Comparison of ENCODE assay signal across 9 cellular contexts in genomic region chr2:74379851-74380789, GRCh38. TPM values are rescaled to one million over a fixed set of nuclear protein-coding genes. Genes with fewer than 3 reads are reported as not detected.
A peak's percentile ranks its signal among the peaks of the same experiment; 100 is the strongest.
DNase-seq lines count a peak whose midpoint lies in the region; ATAC-seq and TF ChIP-seq lines count a peak whose summit lies in the region.
"Had no signal": no experiment of that assay in that cellular context is flagged by ENCODE, and none has a peak within 500 bp of the region (broad histone marks: within the 10 kb centered on the region; RNA-seq: fewer than 3 reads in every experiment).

Gene DCTN1, minus strand, starts transcription at chr2:74380311. Its CDS starts 274 bp downstream, at chr2:74380037.

- DNase-seq in AG04450 (ENCODE audit: low read depth, low spot score) (peak; percentile 45), RWPE2 (ENCODE audit: low spot score) (no peak), iPS-NIHi7 (ENCODE audit: extremely low spot score) (peak; percentile 72), retinal pigment epithelial cell (ENCODE audit: low read depth) (no peak), T1000 (lab: John Stamatoyannopoulos, UW) (no peak)
- DNase-seq in central memory CD8-positive, alpha-beta T cell (ENCODE audit: low spot score in 2 of 2) = no peak

- peaks cover 16% of the 10 kb centered on the region for H3K36me3 Mint-ChIP-seq in central memory CD8-positive, alpha-beta T cell (ENCODE audit: insufficient read depth)

- H3K4me1 ChIP-seq in RWPE2 (ENCODE audit: insufficient read depth, poor library complexity, severe bottlenecking) = peaks cover 6% of the 10 kb centered on the region
- H3K4me1 ChIP-seq: HAP-1 had no signal

- peaks cover 34% of the 10 kb centered on the region for H3K36me3 ChIP-seq in RWPE2 (ENCODE audit: low read depth)

- ATAC-seq in GM18870 (IDR thresholded peaks at IDR 0.05; ENCODE audit: unreplicated experiment) = peak; percentile 57
- ATAC-seq in RWPE2 (ENCODE audit: low read depth) = peak; percentile 89
- no peak for ATAC-seq in central memory CD8-positive, alpha-beta T cell (replicated peaks; ENCODE audit: extremely low read depth, poor library complexity, severe bottlenecking)
- no peak for ATAC-seq in HG03108 (IDR thresholded peaks at IDR 0.05; ENCODE audit: unreplicated experiment)

- H3K27me3 Mint-ChIP-seq in central memory CD8-positive, alpha-beta T cell = no peaks in the 10 kb centered on the region

- H3K4me3 ChIP-seq in AG04450 (ENCODE audit: low read depth, low read length) = peak within 1 kb of the TSS; percentile 72
- no peak within 1 kb of the TSS for H3K4me3 ChIP-seq in RWPE2 (ENCODE audit: severe bottlenecking)
- H3K4me3 ChIP-seq in retinal pigment epithelial cell (ENCODE audit: low read length) = peak within 1 kb of the TSS; percentile 38
- H3K4me3 ChIP-seq: HAP-1 had no signal

- no peaks in the 10 kb centered on the region for H3K9me3 ChIP-seq in AG04450 (ENCODE audit: control insufficient read depth, insufficient read depth, low read length)
- H3K9me3 ChIP-seq in RWPE2 (ENCODE audit: severe bottlenecking) = no peaks in the 10 kb centered on the region
- H3K9me3 ChIP-seq: HAP-1 had no signal

- H3K9me3 Mint-ChIP-seq in central memory CD8-positive, alpha-beta T cell = no peaks in the 10 kb centered on the region

- H3K4me1 Mint-ChIP-seq in central memory CD8-positive, alpha-beta T cell = peaks cover 55% of the 10 kb centered on the region

- POLR2A ChIA-PET in AG04450 (lab: Yijun Ruan, JAX) = interaction anchor here (0.6 to 2.2 kb wide), 2 partner anchors 11 to 31 kb away, joined by 6 to 7 read pairs; no protein-coding TSS in a partner anchor

- CTCF ChIA-PET in AG04450 (lab: Charles Lee) = interaction anchor here (0.6 to 2.0 kb wide), 5 partner anchors 11 to 873 kb away, joined by 3 to 11 read pairs (median 6); no protein-coding TSS in a partner anchor

- H3K27ac ChIP-seq in AG04450 (ENCODE audit: low read depth, low read length) (peak within 1 kb of the TSS; percentile 68), RWPE2 (ENCODE audit: poor library complexity, severe bottlenecking) (no peak within 1 kb of the TSS)

- TF ChIP-seq CTCF in AG04450 (IDR thresholded peaks at IDR 0.05; ENCODE audit: low read depth, low read length) (no peak), RWPE2 (IDR thresholded peaks at IDR 0.05; ENCODE audit: poor library complexity, severe bottlenecking) (no peak), retinal pigment epithelial cell (conservative IDR thresholded peaks at IDR 0.05; ENCODE audit: low read depth, low read length) (no peak)

- H3K27ac Mint-ChIP-seq in central memory CD8-positive, alpha-beta T cell (ENCODE audit: low read depth) = peak within 1 kb of the TSS; percentile 68

- H3K27me3 ChIP-seq in AG04450 (ENCODE audit: control insufficient read depth, insufficient read depth, low read length) (no peaks in the 10 kb centered on the region), RWPE2 (ENCODE audit: insufficient read depth, poor library complexity, severe bottlenecking) (no peaks in the 10 kb centered on the region)

- H3K4me3 Mint-ChIP-seq in central memory CD8-positive, alpha-beta T cell = peak within 1 kb of the TSS; percentile 68

RNA-seq across cellular contexts. Expression of gene DCTN1, which starts in this region (rescaled TPM):
- polyA plus RNA-seq in AG04450 (2011; rRNA removed) = 147 and 188 TPM in 2 replicates
- 266 and 405 TPM in 2 replicates for polyA minus RNA-seq in AG04450 (2011; rRNA and poly(A)+ RNA removed)

Comparison
In these comparisons a context has a peak if more than half of its experiments do, and no peak if none do; other contexts are left out.
1. DNase-seq: peak in AG04450 (single experiment) and iPS-NIHi7 (single experiment); none in RWPE2 (single experiment), central memory CD8-positive, alpha-beta T cell (0 of 2), retinal pigment epithelial cell (single experiment) and T1000 (single experiment).
2. ATAC-seq: peak in GM18870 (single experiment) and RWPE2 (single experiment); none in central memory CD8-positive, alpha-beta T cell (single experiment) and HG03108 (single experiment).